Comparison of ENCODE assay signal across 21 cellular contexts in the genomic region with DNA sequence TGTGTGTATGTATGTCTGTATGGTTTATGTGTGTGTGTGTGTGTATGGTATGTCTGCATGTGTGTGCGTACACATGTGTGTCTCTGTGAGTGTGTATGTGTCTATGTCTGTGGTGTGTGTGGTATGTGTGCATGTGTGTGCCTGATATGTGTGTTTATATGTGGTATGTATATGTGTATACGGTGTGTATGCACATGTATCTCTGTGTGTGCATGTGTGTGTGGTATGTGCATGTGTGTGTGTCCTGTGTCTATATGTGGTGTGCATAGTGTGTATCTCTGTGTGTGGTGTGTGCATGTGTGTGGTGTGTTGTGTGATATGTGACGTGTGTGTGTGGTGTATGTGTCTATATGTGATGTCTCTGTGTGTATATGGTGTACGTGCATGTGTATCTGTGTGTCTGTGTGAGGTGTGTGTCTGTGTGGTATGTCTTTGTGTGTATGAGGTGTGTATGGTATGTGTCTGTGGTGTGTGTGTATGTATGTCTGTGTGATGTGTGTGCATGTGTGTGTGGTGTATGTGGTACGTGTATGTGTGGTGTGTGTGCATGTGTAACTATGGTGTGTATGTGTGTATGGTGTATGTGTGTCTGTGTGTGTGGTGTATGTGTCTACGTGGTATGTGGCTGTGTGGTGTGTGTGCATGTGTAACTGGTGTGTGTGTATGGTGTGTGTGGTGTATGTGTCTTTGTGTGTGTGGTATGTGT.
"Had no signal": no experiment of that assay in that cellular context is flagged by ENCODE, and none has a peak within 500 bp of the region (broad histone marks: within the 10 kb centered on the region; RNA-seq: fewer than 3 reads in every experiment).

No MANE protein-coding gene starts in this region.

- ATAC-seq: activated CD4-positive, CD25-positive, alpha-beta regulatory T cell treated with anti-CD3 and anti-CD28 coated beads, Interleukin-2, amount 50 U/mL, for 24 hours; gastroesophageal sphincter; left cardiac atrium; naive thymus-derived CD8-positive, alpha-beta T cell had no signal

- H2AFZ ChIP-seq: hepatocyte had no signal

- H3K27ac ChIP-seq: ascending aorta, brain microvascular endothelial cell, hepatocyte, right atrium auricular region, VCaP had no signal

- H3K4me2 ChIP-seq: hepatocyte had no signal

- H3K9me3 ChIP-seq: ascending aorta, gastroesophageal sphincter, right atrium auricular region, tibial nerve had no signal

- DNase-seq: activated CD4-positive, alpha-beta T cell treated with anti-CD3 and anti-CD28 coated beads for 48 hours; activated CD4-positive, alpha-beta T cell treated with anti-CD3 and anti-CD28 coated beads, Interleukin-2, amount 50 U/mL, for 48 hours; activated CD8-positive, alpha-beta memory T cell treated with anti-CD3 and anti-CD28 coated beads, Interleukin-2, amount 50 U/mL, for 4 hours; activated gamma-delta T cell; activated naive CD4-positive, alpha-beta T cell treated with anti-CD3 and anti-CD28 coated beads, Interleukin-2, amount 10 ng/mL, durations not matched to agents 7 days and 5 days; activated naive CD8-positive, alpha-beta T cell treated with anti-CD3 and anti-CD28 coated beads, Interleukin-2, amount 10 ng/mL, durations not matched to agents 7 days and 5 days; activated T-cell treated with anti-CD3 and anti-CD28 coated beads, Interleukin-2, amount 50 U/mL, for 24 hours; brain microvascular endothelial cell; islet precursor cell; left cardiac atrium; naive thymus-derived CD8-positive, alpha-beta T cell; nucleus accumbens; stimulated activated CD4-positive, alpha-beta T cell treated with anti-CD3 and anti-CD28 coated beads, Interleukin-2, amount 100 ng/mL, for 48 hours; stimulated activated naive CD4-positive, alpha-beta T cell treated with Interleukin-2 at 50 U/mL for 16 hours had no signal

- H3K36me3 ChIP-seq: ascending aorta, right atrium auricular region had no signal

- H3K4me3 ChIP-seq: ascending aorta, gastroesophageal sphincter, hepatocyte, right atrium auricular region, tibial nerve had no signal

- H3K27me3 ChIP-seq: ascending aorta, brain microvascular endothelial cell, gastroesophageal sphincter, hepatocyte, right atrium auricular region, tibial nerve had no signal
